In the genomic region with DNA sequence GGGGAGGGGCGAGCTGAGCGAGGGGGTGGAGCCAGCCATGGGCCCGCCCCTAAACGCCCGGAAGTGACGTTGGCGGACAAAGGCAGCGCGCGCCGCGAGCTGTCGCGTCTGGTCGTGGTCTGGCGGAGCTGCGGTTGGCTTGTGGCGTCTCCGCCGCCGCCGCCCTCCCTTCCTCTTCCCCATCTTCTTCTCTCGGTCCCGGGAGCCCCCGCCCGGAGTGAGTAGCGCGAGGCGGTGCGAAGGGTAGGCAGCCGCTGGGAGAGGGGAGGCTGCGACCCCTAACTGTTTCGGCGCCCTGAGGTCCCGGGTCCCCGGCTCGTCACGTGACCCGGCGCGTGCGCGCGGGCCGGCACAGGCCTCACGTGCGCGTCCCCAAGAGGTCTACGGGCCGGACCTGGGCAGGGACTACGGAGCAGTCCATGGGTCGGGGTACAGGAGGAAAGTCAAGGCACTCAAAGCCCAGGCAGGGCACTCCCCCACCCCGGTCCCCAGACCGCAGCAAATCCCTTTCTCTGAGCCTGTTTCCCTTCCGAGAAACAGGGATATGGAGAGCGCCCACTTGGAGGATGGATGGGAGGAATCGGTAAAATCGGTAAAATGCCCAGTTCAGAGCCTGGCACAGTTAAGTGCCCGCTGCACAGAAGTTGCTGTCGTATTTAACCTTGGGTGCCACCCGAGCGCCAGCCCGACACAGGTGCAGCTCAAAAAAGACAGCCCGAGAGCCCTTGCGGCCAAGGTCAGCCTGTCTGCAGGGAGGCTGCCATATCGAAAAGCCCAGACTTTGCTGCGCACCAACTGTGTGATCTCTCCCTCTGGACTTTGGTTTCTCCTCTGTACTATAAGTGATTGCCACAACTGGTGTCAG, we compare ENCODE assay signal across 1 cellular context.
TF ChIP-seq lines count a peak whose summit lies in the region.

TSS of gene NTMT1 (plus strand) at position 85 of the 865 bp plus-strand sequence. CDS start 6,541 bp downstream, outside the sequence.

TF ChIP-seq in HepG2, 621 proteins besides CTCF, POLR2A, EP300 and RAD21 (continued from another document and continues in another):
- TF ChIP-seq CREM (IDR thresholded peaks at IDR 0.05) (peak; percentile 77; the same call in 1 of the 2 replicates), CREM (CRISPR knock-in tag; IDR thresholded peaks at IDR 0.05) (no peak; the same call in 1 of the 2 replicates), MBD4 (IDR thresholded peaks at IDR 0.05; ENCODE audit: borderline replicate concordance, low read length) (no peak), SATB2 (CRISPR knock-in tag; IDR thresholded peaks at IDR 0.05) (0 out of 2 replicates have a peak, but pooled peaks have one; percentile 70), HNRNPL (IDR thresholded peaks at IDR 0.05; ENCODE audit: low read depth, low read length) (no peak), U2AF2 (IDR thresholded peaks at IDR 0.05; ENCODE audit: low read depth, low read length) (no peak), ATF6 (CRISPR knock-in tag; conservative IDR thresholded peaks at IDR 0.05) (no peak), RBM22 (optimal IDR thresholded peaks at IDR 0.05; ENCODE audit: low read length) (no peak), PLRG1 (conservative IDR thresholded peaks at IDR 0.05) (no peak), ZNF367 (CRISPR knock-in tag; IDR thresholded peaks at IDR 0.05; ENCODE audit: borderline replicate concordance) (no peak; the same call in 1 of the 2 replicates), NFIB (CRISPR knock-in tag; IDR thresholded peaks at IDR 0.05; ENCODE audit: borderline replicate concordance) (no peak), POLR2AphosphoS2 (IDR thresholded peaks at IDR 0.05; ENCODE audit: low read depth, low read length) (no peak), ZNF792 (CRISPR knock-in tag; IDR thresholded peaks at IDR 0.05) (peak; percentile 55; the same call in 1 of the 2 replicates), JUN (CRISPR knock-in tag; IDR thresholded peaks at IDR 0.05) (no peak), NRL (CRISPR knock-in tag; IDR thresholded peaks at IDR 0.05; ENCODE audit: borderline replicate concordance) (peak; percentile 92), ZNF362 (CRISPR knock-in tag; IDR thresholded peaks at IDR 0.05; ENCODE audit: borderline replicate concordance) (no peak), RBM39 (IDR thresholded peaks at IDR 0.05; ENCODE audit: low read depth, low read length, poor library complexity, severe bottlenecking) (peak; percentile 63), ZNF292 (CRISPR knock-in tag; IDR thresholded peaks at IDR 0.05; ENCODE audit: borderline replicate concordance, low read depth) (no peak), MBNL3 (CRISPR knock-in tag; conservative IDR thresholded peaks at IDR 0.05) (no peak), ZNF282 (IDR thresholded peaks at IDR 0.05; ENCODE audit: partially characterized antibody) (no peak), ZNF547 (CRISPR knock-in tag; IDR thresholded peaks at IDR 0.05) (no peak; the same call in 1 of the 2 replicates), BRD4 (CRISPR knock-in tag; IDR thresholded peaks at IDR 0.05) (0 out of 2 replicates have a peak, but pooled peaks have one; percentile 27), NONO (IDR thresholded peaks at IDR 0.05) (no peak), NONO (CRISPR knock-in tag; conservative IDR thresholded peaks at IDR 0.05) (no peak; the same call in 1 of the 2 replicates), HNF4A (CRISPR knock-in tag; IDR thresholded peaks at IDR 0.05) (peak; percentile 90), ZNF235 (CRISPR knock-in tag; IDR thresholded peaks at IDR 0.05; ENCODE audit: borderline replicate concordance) (0 out of 2 replicates have a peak, but pooled peaks have one; percentile 43), ZNF737 (CRISPR knock-in tag; IDR thresholded peaks at IDR 0.05; ENCODE audit: borderline replicate concordance) (no peak), CENPBD1 (CRISPR knock-in tag; IDR thresholded peaks at IDR 0.05; ENCODE audit: borderline replicate concordance, low read depth) (no peak; the same call in 1 of the 2 replicates), ZNF510 (CRISPR knock-in tag; IDR thresholded peaks at IDR 0.05; ENCODE audit: low read depth) (no peak), FOXP1 (IDR thresholded peaks at IDR 0.05) (no peak), FOXP1 (CRISPR knock-in tag; IDR thresholded peaks at IDR 0.05) (no peak; the same call in 1 of the 2 replicates), JUNB (CRISPR knock-in tag; IDR thresholded peaks at IDR 0.05; ENCODE audit: borderline replicate concordance) (no peak), ZFYVE20 (CRISPR knock-in tag; IDR thresholded peaks at IDR 0.05; ENCODE audit: borderline replicate concordance, low read depth) (no peak), MXD1 (CRISPR knock-in tag; IDR thresholded peaks at IDR 0.05) (peak; percentile 98; the same call in 1 of the 2 replicates), MYNN (CRISPR knock-in tag; IDR thresholded peaks at IDR 0.05; ENCODE audit: low read depth) (0 out of 2 replicates have a peak, but pooled peaks have one; percentile 21), GZF1 (CRISPR knock-in tag; IDR thresholded peaks at IDR 0.05) (peak; percentile 91; the same call in 1 of the 2 replicates), NFATC3 (CRISPR knock-in tag; IDR thresholded peaks at IDR 0.05) (no peak), ZNF570 (CRISPR knock-in tag; IDR thresholded peaks at IDR 0.05; ENCODE audit: borderline replicate concordance) (no peak)
- TF ChIP-seq, protein P1, sequence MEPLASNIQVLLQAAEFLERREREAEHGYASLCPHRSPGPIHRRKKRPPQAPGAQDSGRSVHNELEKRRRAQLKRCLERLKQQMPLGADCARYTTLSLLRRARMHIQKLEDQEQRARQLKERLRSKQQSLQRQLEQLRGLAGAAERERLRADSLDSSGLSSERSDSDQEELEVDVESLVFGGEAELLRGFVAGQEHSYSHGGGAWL (CRISPR knock-in tag; IDR thresholded peaks at IDR 0.05) = peak; percentile 85
- TF ChIP-seq, protein P2, sequence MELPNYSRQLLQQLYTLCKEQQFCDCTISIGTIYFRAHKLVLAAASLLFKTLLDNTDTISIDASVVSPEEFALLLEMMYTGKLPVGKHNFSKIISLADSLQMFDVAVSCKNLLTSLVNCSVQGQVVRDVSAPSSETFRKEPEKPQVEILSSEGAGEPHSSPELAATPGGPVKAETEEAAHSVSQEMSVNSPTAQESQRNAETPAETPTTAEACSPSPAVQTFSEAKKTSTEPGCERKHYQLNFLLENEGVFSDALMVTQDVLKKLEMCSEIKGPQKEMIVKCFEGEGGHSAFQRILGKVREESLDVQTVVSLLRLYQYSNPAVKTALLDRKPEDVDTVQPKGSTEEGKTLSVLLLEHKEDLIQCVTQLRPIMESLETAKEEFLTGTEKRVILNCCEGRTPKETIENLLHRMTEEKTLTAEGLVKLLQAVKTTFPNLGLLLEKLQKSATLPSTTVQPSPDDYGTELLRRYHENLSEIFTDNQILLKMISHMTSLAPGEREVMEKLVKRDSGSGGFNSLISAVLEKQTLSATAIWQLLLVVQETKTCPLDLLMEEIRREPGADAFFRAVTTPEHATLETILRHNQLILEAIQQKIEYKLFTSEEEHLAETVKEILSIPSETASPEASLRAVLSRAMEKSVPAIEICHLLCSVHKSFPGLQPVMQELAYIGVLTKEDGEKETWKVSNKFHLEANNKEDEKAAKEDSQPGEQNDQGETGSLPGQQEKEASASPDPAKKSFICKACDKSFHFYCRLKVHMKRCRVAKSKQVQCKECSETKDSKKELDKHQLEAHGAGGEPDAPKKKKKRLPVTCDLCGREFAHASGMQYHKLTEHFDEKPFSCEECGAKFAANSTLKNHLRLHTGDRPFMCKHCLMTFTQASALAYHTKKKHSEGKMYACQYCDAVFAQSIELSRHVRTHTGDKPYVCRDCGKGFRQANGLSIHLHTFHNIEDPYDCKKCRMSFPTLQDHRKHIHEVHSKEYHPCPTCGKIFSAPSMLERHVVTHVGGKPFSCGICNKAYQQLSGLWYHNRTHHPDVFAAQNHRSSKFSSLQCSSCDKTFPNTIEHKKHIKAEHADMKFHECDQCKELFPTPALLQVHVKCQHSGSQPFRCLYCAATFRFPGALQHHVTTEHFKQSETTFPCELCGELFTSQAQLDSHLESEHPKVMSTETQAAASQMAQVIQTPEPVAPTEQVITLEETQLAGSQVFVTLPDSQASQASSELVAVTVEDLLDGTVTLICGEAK (IDR thresholded peaks at IDR 0.05) = no peak
- TF ChIP-seq, protein P2 (CRISPR knock-in tag; IDR thresholded peaks at IDR 0.05) = peak; percentile 69
- TF ChIP-seq, protein P3, sequence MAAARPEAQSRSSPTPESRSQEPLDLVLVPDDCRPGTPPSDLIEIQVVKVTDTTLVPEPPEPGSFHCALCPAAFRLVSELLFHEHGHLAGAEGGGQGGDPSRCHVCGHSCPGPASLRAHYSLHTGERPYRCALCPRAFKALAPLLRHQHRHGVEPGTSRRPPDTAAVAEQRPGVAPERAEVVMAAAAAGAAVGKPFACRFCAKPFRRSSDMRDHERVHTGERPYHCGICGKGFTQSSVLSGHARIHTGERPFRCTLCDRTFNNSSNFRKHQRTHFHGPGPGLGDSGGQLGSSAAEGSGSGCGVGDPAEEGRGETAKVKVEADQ (CRISPR knock-in tag; IDR thresholded peaks at IDR 0.05; ENCODE audit: borderline replicate concordance) = no peak
- TF ChIP-seq, protein P4, sequence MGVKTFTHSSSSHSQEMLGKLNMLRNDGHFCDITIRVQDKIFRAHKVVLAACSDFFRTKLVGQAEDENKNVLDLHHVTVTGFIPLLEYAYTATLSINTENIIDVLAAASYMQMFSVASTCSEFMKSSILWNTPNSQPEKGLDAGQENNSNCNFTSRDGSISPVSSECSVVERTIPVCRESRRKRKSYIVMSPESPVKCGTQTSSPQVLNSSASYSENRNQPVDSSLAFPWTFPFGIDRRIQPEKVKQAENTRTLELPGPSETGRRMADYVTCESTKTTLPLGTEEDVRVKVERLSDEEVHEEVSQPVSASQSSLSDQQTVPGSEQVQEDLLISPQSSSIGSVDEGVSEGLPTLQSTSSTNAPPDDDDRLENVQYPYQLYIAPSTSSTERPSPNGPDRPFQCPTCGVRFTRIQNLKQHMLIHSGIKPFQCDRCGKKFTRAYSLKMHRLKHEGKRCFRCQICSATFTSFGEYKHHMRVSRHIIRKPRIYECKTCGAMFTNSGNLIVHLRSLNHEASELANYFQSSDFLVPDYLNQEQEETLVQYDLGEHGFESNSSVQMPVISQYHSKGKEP (CRISPR knock-in tag; IDR thresholded peaks at IDR 0.05) = peak; percentile 52; the same call in 1 of the 2 replicates
- TF ChIP-seq, protein P5, sequence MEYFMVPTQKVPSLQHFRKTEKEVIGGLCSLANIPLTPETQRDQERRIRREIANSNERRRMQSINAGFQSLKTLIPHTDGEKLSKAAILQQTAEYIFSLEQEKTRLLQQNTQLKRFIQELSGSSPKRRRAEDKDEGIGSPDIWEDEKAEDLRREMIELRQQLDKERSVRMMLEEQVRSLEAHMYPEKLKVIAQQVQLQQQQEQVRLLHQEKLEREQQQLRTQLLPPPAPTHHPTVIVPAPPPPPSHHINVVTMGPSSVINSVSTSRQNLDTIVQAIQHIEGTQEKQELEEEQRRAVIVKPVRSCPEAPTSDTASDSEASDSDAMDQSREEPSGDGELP (IDR thresholded peaks at IDR 0.05; ENCODE audit: borderline replicate concordance, low read depth) = no peak
